ENCODE assay signal across 7 cellular contexts in the genomic region with DNA sequence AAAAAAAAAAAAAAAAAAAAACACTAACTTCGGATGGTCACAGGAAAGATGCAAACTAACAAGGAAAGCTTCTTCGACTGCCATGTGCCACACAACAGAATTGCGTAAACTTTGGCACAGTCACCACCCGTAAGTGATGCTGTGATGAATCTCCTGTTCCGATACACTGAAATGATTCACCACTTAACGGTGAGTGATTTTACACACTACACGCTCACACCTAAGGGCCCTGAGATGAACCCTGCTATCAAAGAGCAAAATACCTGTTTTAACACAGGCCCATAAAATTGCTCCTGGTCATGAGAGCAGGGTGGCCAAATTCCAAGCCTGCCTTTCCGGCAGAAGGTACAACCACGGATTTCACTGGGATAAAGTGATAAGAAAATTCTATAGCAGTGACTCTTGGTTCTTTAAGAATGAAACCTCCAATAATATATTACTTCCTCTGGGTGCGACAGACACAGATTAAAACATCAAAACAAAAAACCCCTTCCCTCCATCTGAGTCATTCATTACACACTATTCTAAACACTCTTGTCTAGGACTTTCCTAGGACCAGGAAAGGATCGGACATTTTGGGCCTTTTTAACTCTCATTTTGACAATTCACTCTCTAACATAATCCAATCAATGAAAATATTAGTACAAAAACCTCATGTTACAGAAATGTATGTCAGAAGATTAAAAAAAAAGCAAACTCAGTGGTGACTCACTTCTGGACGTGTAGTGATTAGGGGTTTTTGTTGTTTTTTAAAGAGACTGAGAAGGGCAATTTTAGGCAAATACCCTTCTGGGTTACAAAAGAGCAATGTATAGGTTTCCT. TPM values are rescaled to one million over a fixed set of nuclear protein-coding genes. Genes with fewer than 3 reads are reported as not detected.
DNase-seq lines count a peak whose midpoint lies in the region; ATAC-seq and TF ChIP-seq lines count a peak whose summit lies in the region.

No MANE protein-coding gene starts in this region.

- WGBS in mammary epithelial cell (ENCODE audit: low coverage, missing lambda C conversion rate): 15% methylated on average over 10 of the region's 12 CpGs

- dilution Hi-C loops in mammary epithelial cell (cut with HindIII; ENCODE audit: low sequenced_read_pairs): no loop called here

- H3K4me1 ChIP-seq in PC-9 (replicated peaks; ENCODE audit: insufficient read depth): peaks cover 12% of the 10 kb centered on the region
- peaks cover 18% of the 10 kb centered on the region for H3K4me1 ChIP-seq in mammary epithelial cell (ENCODE audit: insufficient read depth, low read length)
- peaks cover 33 to 54% of the 10 kb centered on the region in 2 experiments for H3K4me1 ChIP-seq in neutrophil (ENCODE audit: control insufficient read depth in 1 of 2, insufficient read depth in 1 of 2, low read depth in 1 of 2, low read length in 1 of 2)
- H3K4me1 ChIP-seq in BE2C: no peaks in the 10 kb centered on the region

- peak overlapping the region; percentile 49 for H3K27ac ChIP-seq in PC-9
- peak overlapping the region; percentile 41 for H3K27ac ChIP-seq in mammary epithelial cell (ENCODE audit: insufficient read depth, low read depth, low read length)
- H3K27ac ChIP-seq in neutrophil: peak overlapping the region; percentile 74

- ATAC-seq in GM18868 (IDR thresholded peaks at IDR 0.05; ENCODE audit: unreplicated experiment) (peak; percentile 69), HG02759 (IDR thresholded peaks at IDR 0.05; ENCODE audit: unreplicated experiment) (peak; percentile 66)

- BruUV-seq in PC-9 (replicated peaks; lab: Mats Ljungman, UMichigan) (no TSS peak), mammary epithelial cell (replicated peaks; lab: Mats Ljungman, UMichigan) (no TSS peak)

- no peaks in the 10 kb centered on the region for H3K9me2 ChIP-seq in PC-9 (ENCODE audit: insufficient read depth)

- intact Hi-C loops in PC-9 (cut with micrococcal nuclease; ENCODE audit: unreplicated experiment): no loop called here
- intact Hi-C loops in mammary epithelial cell (cut with micrococcal nuclease): no loop called here

- in situ Hi-C loops in mammary epithelial cell (cut with MboI; ENCODE audit: low sequenced_read_pairs in 2 of 2): no loop called here

- H3K4me3 ChIP-seq in PC-9 (no peak overlapping the region), mammary epithelial cell (replicated peaks in 1 of 3; ENCODE audit: insufficient read depth in 1 of 3, low read depth in 2 of 3, low read length in 3 of 3) (no peak overlapping the region), neutrophil (ENCODE audit: low read depth in 1 of 2, low read length in 1 of 2) (peak overlapping the region in 1 of 2 experiments; percentile 38), BE2C (ENCODE audit: low read depth, low read length) (no peak overlapping the region)

- H3K9ac ChIP-seq in mammary epithelial cell (ENCODE audit: insufficient read depth, low read length): no peak overlapping the region

- CTCF ChIA-PET in PC-9 (lab: Charles Lee) (no interaction called here), mammary epithelial cell (lab: Charles Lee; ENCODE audit: low non-redundant PET) (interaction anchor here (0.6 kb wide), 1 partner anchor 31 kb away, joined by 3 read pairs; no protein-coding TSS in a partner anchor)

- H3K4me2 ChIP-seq in PC-9: peak overlapping the region; percentile 41; the same call in 1 of the 2 replicates
- peak overlapping the region; percentile 48 for H3K4me2 ChIP-seq in mammary epithelial cell (ENCODE audit: insufficient read depth, low read depth, low read length)

- H3F3A ChIP-seq in PC-9 (ENCODE audit: insufficient read depth, low read depth): peaks cover 8% of the 10 kb centered on the region; the same call in 1 of the 2 replicates

- POLR2A ChIA-PET in PC-9 (lab: Charles Lee; ENCODE audit: unreplicated experiment): no interaction called here

- H4K20me1 ChIP-seq in PC-9 (ENCODE audit: insufficient read depth): no peaks in the 10 kb centered on the region
- H4K20me1 ChIP-seq in mammary epithelial cell (ENCODE audit: insufficient read depth, low read length): no peaks in the 10 kb centered on the region

- no peaks in the 10 kb centered on the region for H3K79me2 ChIP-seq in PC-9 (ENCODE audit: low read depth)
- H3K79me2 ChIP-seq in mammary epithelial cell (ENCODE audit: insufficient read depth, low read length): peaks cover 4% of the 10 kb centered on the region

- H3K27me3 ChIP-seq in PC-9 (ENCODE audit: insufficient read depth, low read depth) (no peaks in the 10 kb centered on the region), mammary epithelial cell (ENCODE audit: insufficient read depth, low read length) (no peaks in the 10 kb centered on the region), neutrophil (no peaks in the 10 kb centered on the region), BE2C (no peaks in the 10 kb centered on the region)

- H3K36me3 ChIP-seq in PC-9 (ENCODE audit: low read depth): no peaks in the 10 kb centered on the region
- no peaks in the 10 kb centered on the region for H3K36me3 ChIP-seq in mammary epithelial cell (ENCODE audit: insufficient read depth, low read length)
- no peaks in the 10 kb centered on the region for H3K36me3 ChIP-seq in neutrophil
- no peaks in the 10 kb centered on the region for H3K36me3 ChIP-seq in BE2C

- TF ChIP-seq CTCF in PC-9 (conservative IDR thresholded peaks at IDR 0.05): no peak
- TF ChIP-seq CTCF in mammary epithelial cell (conservative IDR thresholded peaks at IDR 0.05 in 1 of 2, IDR thresholded peaks at IDR 0.05 in 1 of 2; ENCODE audit: extremely low read depth in 1 of 2, insufficient read depth in 1 of 2, low read depth in 1 of 2, low read length in 2 of 2): no peak
- no peak for TF ChIP-seq CTCF in neutrophil (IDR thresholded peaks at IDR 0.05)
- TF ChIP-seq CTCF in BE2C (IDR thresholded peaks at IDR 0.05; ENCODE audit: low read depth, low read length): no peak

- DNase-seq in PC-9 (peak in 1 of 2 experiments; percentile 71), mammary epithelial cell (peak; percentile 80), cortex of kidney (lab: John Stamatoyannopoulos, UW) (no peak), BE2C (no peak)

- H3K9me3 ChIP-seq in PC-9 (ENCODE audit: insufficient read depth, low read depth) (no peaks in the 10 kb centered on the region), mammary epithelial cell (replicated peaks; ENCODE audit: insufficient read depth, low read length) (no peaks in the 10 kb centered on the region), neutrophil (no peaks in the 10 kb centered on the region), BE2C (no peaks in the 10 kb centered on the region)

- H2AFZ ChIP-seq in PC-9: no peak overlapping the region
- H2AFZ ChIP-seq in mammary epithelial cell (ENCODE audit: low read depth, low read length): peak overlapping the region; percentile 48

RNA-seq across cellular contexts. Expression of a gene that starts 28.3 kb away (rescaled TPM):
- total RNA-seq in PC-9 (2021): not detected in 2 replicates
- total RNA-seq in mammary epithelial cell: 10 to 100 TPM; 11.7 to 15.3 TPM
- 10.4 TPM for polyA plus RNA-seq in mammary epithelial cell
- polyA minus RNA-seq in mammary epithelial cell: 82.8 TPM
- 2.2 TPM for polyA plus RNA-seq in BE2C (2012; ENCODE audit: insufficient read depth, insufficient read length, low read depth)

Comparison
In these comparisons a context has a peak if more than half of its experiments do, and no peak if none do; other contexts are left out.
1. RNA of a gene that starts 28.3 kb away (total RNA-seq): 11.7 to 15.3 TPM in mammary epithelial cell; not detected in PC-9; every median in the first group is over 10 times any median in the second.
2. Peak in every context shown above with its lines, with median percentiles within 50 percentile points of each other: H3K27ac ChIP-seq.